Comparison of ENCODE assay signal across 28 cellular contexts in the genomic region with DNA sequence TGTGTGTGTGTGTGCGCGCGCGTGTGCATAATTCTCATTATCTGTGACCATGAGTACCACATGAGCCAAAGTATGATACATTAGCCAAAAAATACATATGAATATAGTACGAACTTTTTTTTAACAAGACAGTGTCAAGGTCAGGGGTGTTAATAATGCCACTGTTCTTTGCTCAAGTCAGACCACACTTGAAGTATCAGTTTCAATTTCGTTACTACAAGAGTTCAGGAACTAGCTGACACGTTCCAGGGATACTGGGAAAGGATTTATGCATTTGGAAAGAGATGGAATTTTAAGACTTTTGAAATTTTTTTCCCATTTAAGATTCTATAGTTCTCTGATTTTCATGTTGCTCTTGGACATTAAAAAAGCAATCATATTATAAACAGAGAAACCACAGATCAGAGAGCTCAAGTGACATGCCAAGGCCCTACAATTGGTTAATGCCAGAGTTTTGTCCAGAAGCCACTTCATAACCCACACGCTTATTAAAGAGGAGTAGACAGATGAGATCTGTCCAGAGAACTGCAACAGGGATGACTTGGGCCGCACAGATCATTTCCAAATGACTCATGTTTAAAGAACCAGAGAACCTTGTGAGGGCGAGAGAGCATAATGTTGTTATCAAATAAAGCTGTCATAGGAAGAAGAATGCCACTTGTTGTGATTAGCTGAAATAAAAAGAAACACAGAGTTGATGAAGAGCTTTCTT.
DNase-seq lines count a peak whose midpoint lies in the region; ATAC-seq and TF ChIP-seq lines count a peak whose summit lies in the region.
"Had no signal": no experiment of that assay in that cellular context is flagged by ENCODE, and none has a peak within 500 bp of the region (broad histone marks: within the 10 kb centered on the region; RNA-seq: fewer than 3 reads in every experiment).

No MANE protein-coding gene starts in this region.

- no peak for TF ChIP-seq CTCF in fibroblast of villous mesenchyme (IDR thresholded peaks at IDR 0.05; ENCODE audit: insufficient read depth, low read depth, low read length)
- TF ChIP-seq CTCF in lower lobe of right lung (IDR thresholded peaks at IDR 0.05) = no peak
- TF ChIP-seq CTCF in upper lobe of right lung (IDR thresholded peaks at IDR 0.05) = no peak
- no peak for TF ChIP-seq CTCF in thyroid gland (IDR thresholded peaks at IDR 0.05)
- TF ChIP-seq CTCF in natural killer cell (IDR thresholded peaks at IDR 0.05) = no peak

- H3K27me3 ChIP-seq in GM23248 (replicated peaks; ENCODE audit: insufficient read depth) (no peaks in the 10 kb centered on the region), lower lobe of right lung (ENCODE audit: low read depth) (no peaks in the 10 kb centered on the region), upper lobe of right lung (no peaks in the 10 kb centered on the region), thyroid gland (no peaks in the 10 kb centered on the region)
- H3K27me3 ChIP-seq: ascending aorta; BLaER1 treated with 17β-estradiol and CSF1 and Interleukin-3, amounts not matched to agents 10 nM and 100 nM; cardiac muscle cell; neutrophil; tibial nerve had no signal

- H3K4me1 ChIP-seq in GM23248 (ENCODE audit: insufficient read depth) (no peaks in the 10 kb centered on the region), lower lobe of right lung (no peaks in the 10 kb centered on the region), upper lobe of right lung (no peaks in the 10 kb centered on the region), thyroid gland (no peaks in the 10 kb centered on the region)
- H3K4me1 ChIP-seq: ascending aorta, Caco-2, prostate gland, tibial nerve had no signal

- DNase-seq in GM23248 (peak; percentile 0), fibroblast of villous mesenchyme (ENCODE audit: low read depth) (peak; percentile 76), lower lobe of right lung (no peak), upper lobe of right lung (no peak), thyroid gland (no peak), DMS 273 (lab: John Stamatoyannopoulos, UW; ENCODE audit: unreplicated experiment) (no peak), natural killer cell (no peak), nucleus accumbens (lab: John Stamatoyannopoulos, UW) (no peak)
- DNase-seq: activated CD8-positive, alpha-beta T cell treated with anti-CD3 and anti-CD28 coated beads for 36 hours; Caco-2; dermis blood vessel endothelial cell; DMS79; GF-D8; KBM-7; mammary epithelial cell; NCI-H1436; NCI-H2081 treated with DMSO at 0.1 percent for 48 hours; NCI-H446; NCI-H82; stimulated activated naive CD8-positive, alpha-beta T cell treated with anti-CD3 and anti-CD28 coated beads, Interleukin-15, amount 100 ng/mL, for 72 hours had no signal

- H3K4me3 Mint-ChIP-seq in natural killer cell = no peak overlapping the region
- H3K4me3 Mint-ChIP-seq: activated CD8-positive, alpha-beta T cell treated with anti-CD3 and anti-CD28 coated beads for 36 hours; activated naive CD4-positive, alpha-beta T cell treated with anti-CD3 and anti-CD28 coated beads, Interleukin-2, amount 50 U/mL, for 24 hours; activated T-helper 17 cell treated with anti-CD3 and anti-CD28 coated beads, Interleukin-2, amount 50 U/mL, for 72 hours; stimulated activated naive CD8-positive, alpha-beta T cell treated with anti-CD3 and anti-CD28 coated beads, Interleukin-15, amount 100 ng/mL, for 72 hours had no signal

- no peaks in the 10 kb centered on the region for H3K4me1 Mint-ChIP-seq in natural killer cell
- H3K4me1 Mint-ChIP-seq: activated naive CD4-positive, alpha-beta T cell treated with anti-CD3 and anti-CD28 coated beads, Interleukin-2, amount 50 U/mL, for 24 hours; activated T-helper 17 cell treated with anti-CD3 and anti-CD28 coated beads, Interleukin-2, amount 50 U/mL, for 72 hours; stimulated activated naive CD8-positive, alpha-beta T cell treated with anti-CD3 and anti-CD28 coated beads, Interleukin-15, amount 100 ng/mL, for 72 hours had no signal

- H3K9me3 ChIP-seq in GM23248 (ENCODE audit: low read depth) = no peaks in the 10 kb centered on the region
- H3K9me3 ChIP-seq in lower lobe of right lung = no peaks in the 10 kb centered on the region
- no peaks in the 10 kb centered on the region for H3K9me3 ChIP-seq in upper lobe of right lung
- no peaks in the 10 kb centered on the region for H3K9me3 ChIP-seq in thyroid gland
- H3K9me3 ChIP-seq: ascending aorta, Caco-2, neutrophil, prostate gland, tibial nerve had no signal

- in situ Hi-C loops in GM23248 (cut with MboI) = no loop called here

- no peak overlapping the region for H3K9ac ChIP-seq in GM23248
- H3K9ac ChIP-seq: BLaER1 treated with 17β-estradiol and CSF1 and Interleukin-3, amounts not matched to agents 10 nM and 100 nM had no signal

- no peak overlapping the region for H3K4me2 ChIP-seq in GM23248 (ENCODE audit: unreplicated experiment)

- H3K27ac Mint-ChIP-seq in natural killer cell = no peak overlapping the region
- H3K27ac Mint-ChIP-seq: activated CD8-positive, alpha-beta T cell treated with anti-CD3 and anti-CD28 coated beads for 36 hours; activated naive CD4-positive, alpha-beta T cell treated with anti-CD3 and anti-CD28 coated beads, Interleukin-2, amount 50 U/mL, for 24 hours; activated T-helper 17 cell treated with anti-CD3 and anti-CD28 coated beads, Interleukin-2, amount 50 U/mL, for 72 hours had no signal

- H3K36me3 ChIP-seq in GM23248 (ENCODE audit: low read depth) = no peaks in the 10 kb centered on the region
- H3K36me3 ChIP-seq in lower lobe of right lung = no peaks in the 10 kb centered on the region
- H3K36me3 ChIP-seq in upper lobe of right lung = no peaks in the 10 kb centered on the region
- H3K36me3 ChIP-seq in thyroid gland = no peaks in the 10 kb centered on the region
- H3K36me3 ChIP-seq: ascending aorta, cardiac muscle cell, neutrophil, prostate gland, tibial nerve had no signal

- ATAC-seq in lower lobe of right lung = peak; percentile 50 to 56
- ATAC-seq in upper lobe of right lung = peak; percentile 46
- no peak for ATAC-seq in natural killer cell
- ATAC-seq: activated CD8-positive, alpha-beta T cell treated with anti-CD3 and anti-CD28 coated beads for 36 hours; activated T-helper 17 cell treated with anti-CD3 and anti-CD28 coated beads, Interleukin-2, amount 50 U/mL, for 72 hours; stimulated activated naive CD8-positive, alpha-beta T cell treated with anti-CD3 and anti-CD28 coated beads, Interleukin-15, amount 100 ng/mL, for 72 hours had no signal

- H2AFZ ChIP-seq in GM23248 = no peak overlapping the region

- no peaks in the 10 kb centered on the region for H3K27me3 Mint-ChIP-seq in natural killer cell (ENCODE audit: low read depth in 2 of 2)
- H3K27me3 Mint-ChIP-seq: activated CD8-positive, alpha-beta T cell treated with anti-CD3 and anti-CD28 coated beads for 36 hours; activated naive CD4-positive, alpha-beta T cell treated with anti-CD3 and anti-CD28 coated beads, Interleukin-2, amount 50 U/mL, for 24 hours; activated T-helper 17 cell treated with anti-CD3 and anti-CD28 coated beads, Interleukin-2, amount 50 U/mL, for 72 hours; stimulated activated naive CD8-positive, alpha-beta T cell treated with anti-CD3 and anti-CD28 coated beads, Interleukin-15, amount 100 ng/mL, for 72 hours had no signal

- H4K20me1 ChIP-seq in GM23248 (ENCODE audit: insufficient read depth) = no peaks in the 10 kb centered on the region
- H4K20me1 ChIP-seq: BLaER1 treated with 17β-estradiol and CSF1 and Interleukin-3, amounts not matched to agents 10 nM and 100 nM had no signal

- H3K9me3 Mint-ChIP-seq in natural killer cell = peaks cover 4 to 7% of the 10 kb centered on the region in 2 donors
- H3K9me3 Mint-ChIP-seq: activated CD8-positive, alpha-beta T cell treated with anti-CD3 and anti-CD28 coated beads for 36 hours; activated naive CD4-positive, alpha-beta T cell treated with anti-CD3 and anti-CD28 coated beads, Interleukin-2, amount 50 U/mL, for 24 hours; activated T-helper 17 cell treated with anti-CD3 and anti-CD28 coated beads, Interleukin-2, amount 50 U/mL, for 72 hours; stimulated activated naive CD8-positive, alpha-beta T cell treated with anti-CD3 and anti-CD28 coated beads, Interleukin-15, amount 100 ng/mL, for 72 hours had no signal

- H3F3A ChIP-seq in GM23248 (ENCODE audit: insufficient read depth) = no peaks in the 10 kb centered on the region

- H3K36me3 Mint-ChIP-seq in natural killer cell = no peaks in the 10 kb centered on the region
- H3K36me3 Mint-ChIP-seq: activated naive CD4-positive, alpha-beta T cell treated with anti-CD3 and anti-CD28 coated beads, Interleukin-2, amount 50 U/mL, for 24 hours had no signal

- intact Hi-C loops in lower lobe of right lung (cut with DNase I) (no loop called here), upper lobe of right lung (cut with DNase I) (no loop called here), thyroid gland (cut with DNase I) (no loop called here), natural killer cell (cut with micrococcal nuclease) (no loop called here)

- TF ChIP-seq POLR2A in thyroid gland (IDR thresholded peaks at IDR 0.05) = no peak

- 28 to 36% methylated on average over 10 of the region's 10 CpGs for WGBS in GM23248 (ENCODE audit: low coverage in 1 of 2, low lambda C conversion rate in 2 of 2, missing lambda C conversion rate in 2 of 2), 2 experiments
- WGBS in thyroid gland, 2 donors = 68 to 69% methylated on average over 10 of the region's 10 CpGs

- H3K9me2 ChIP-seq in GM23248 (ENCODE audit: insufficient read depth) = no peaks in the 10 kb centered on the region

- H3K79me2 ChIP-seq in GM23248 (ENCODE audit: insufficient read depth) = no peaks in the 10 kb centered on the region

- H3K27ac ChIP-seq in GM23248 = no peak overlapping the region
- no peak overlapping the region for H3K27ac ChIP-seq in lower lobe of right lung
- H3K27ac ChIP-seq in upper lobe of right lung = no peak overlapping the region
- H3K27ac ChIP-seq in thyroid gland = no peak overlapping the region
- H3K27ac ChIP-seq: ascending aorta, cardiac muscle cell, neutrophil, prostate gland had no signal

- H3K4me3 ChIP-seq in GM23248 (no peak overlapping the region), fibroblast of villous mesenchyme (ENCODE audit: low read depth, low read length) (no peak overlapping the region), lower lobe of right lung (no peak overlapping the region), upper lobe of right lung (no peak overlapping the region), thyroid gland (replicated peaks in 1 of 3) (no peak overlapping the region)
- H3K4me3 ChIP-seq: ascending aorta; BLaER1 treated with 17β-estradiol and CSF1 and Interleukin-3, amounts not matched to agents 10 nM and 100 nM; cardiac muscle cell; prostate gland; tibial nerve had no signal

Comparison
In these comparisons a context has a peak if more than half of its experiments do, and no peak if none do; other contexts are left out.
1. DNase-seq: peak in GM23248 (single experiment) and fibroblast of villous mesenchyme (single experiment); none in lower lobe of right lung (single experiment), upper lobe of right lung (single experiment), thyroid gland (0 of 2), DMS 273 (single experiment), natural killer cell (single experiment) and nucleus accumbens (0 of 56).
2. ATAC-seq: peak in lower lobe of right lung (2 of 2) and upper lobe of right lung (single experiment); none in natural killer cell (0 of 3).